ENCODE assay signal across 1 cellular context in genomic region chr11:71542856-71543743, GRCh38.
TF ChIP-seq lines count a peak whose summit lies in the region.

No MANE protein-coding gene starts in this region.

TF ChIP-seq in WTC11, 78 proteins besides CTCF, POLR2A, EP300 and RAD21:
- TF ChIP-seq IRF1 (CRISPR knock-in tag; IDR thresholded peaks at IDR 0.05) (no peak), ESRRA (CRISPR knock-in tag; IDR thresholded peaks at IDR 0.05; ENCODE audit: borderline replicate concordance) (no peak), ZNF396 (CRISPR knock-in tag; IDR thresholded peaks at IDR 0.05; ENCODE audit: borderline replicate concordance) (no peak), ATF2 (CRISPR knock-in tag; IDR thresholded peaks at IDR 0.05; ENCODE audit: borderline replicate concordance, low read depth) (no peak), ATF3 (CRISPR knock-in tag; conservative IDR thresholded peaks at IDR 0.05) (no peak), AFF4 (CRISPR knock-in tag; IDR thresholded peaks at IDR 0.05; ENCODE audit: borderline replicate concordance) (no peak), ZSCAN18 (CRISPR knock-in tag; IDR thresholded peaks at IDR 0.05) (no peak), ZNF138 (CRISPR knock-in tag; conservative IDR thresholded peaks at IDR 0.05) (no peak), ZNF219 (CRISPR knock-in tag; IDR thresholded peaks at IDR 0.05; ENCODE audit: borderline replicate concordance) (no peak), ZNF671 (CRISPR knock-in tag; IDR thresholded peaks at IDR 0.05) (no peak)
